Comparison of ENCODE assay signal across 30 cellular contexts in the genomic region with DNA sequence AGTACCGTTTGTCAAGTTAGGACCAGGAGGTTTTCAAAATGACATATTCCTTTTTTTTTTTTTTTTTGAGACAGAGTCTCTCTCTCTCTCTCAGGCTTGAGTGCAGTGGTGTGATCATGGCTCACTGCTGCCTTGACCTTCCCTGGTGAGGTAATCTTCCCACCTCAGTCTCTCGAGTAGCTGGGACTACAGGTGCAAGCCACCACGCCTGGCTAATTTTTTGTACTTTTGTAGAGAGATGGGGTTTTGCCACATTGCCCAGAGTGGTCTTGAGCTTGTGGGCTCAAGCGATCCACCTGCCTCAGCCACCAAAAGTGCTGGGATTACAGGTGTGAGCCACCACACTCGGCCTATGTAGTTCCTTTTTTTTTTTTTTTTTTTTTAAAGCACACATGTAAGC.
"Had no signal": no experiment of that assay in that cellular context is flagged by ENCODE, and none has a peak within 500 bp of the region (broad histone marks: within the 10 kb centered on the region; RNA-seq: fewer than 3 reads in every experiment).

No MANE protein-coding gene starts in this region.

- H3K4me1 Mint-ChIP-seq: activated CD4-positive, alpha-beta T cell treated with anti-CD3 and anti-CD28 coated beads, Interleukin-2, amount 10 ng/mL, durations not matched to agents 24 days and 14 days; activated naive CD4-positive, alpha-beta T cell treated with anti-CD3 and anti-CD28 coated beads, Interleukin-2, amount 50 U/mL, for 24 hours; activated naive CD8-positive, alpha-beta T cell treated with anti-CD3 and anti-CD28 coated beads, Interleukin-2, amount 10 ng/mL, durations not matched to agents 7 days and 5 days had no signal

- H3K27ac ChIP-seq: body of pancreas, RWPE1 had no signal

- H3K36me3 ChIP-seq: breast epithelium had no signal

- H3K27ac Mint-ChIP-seq: activated CD4-positive, alpha-beta T cell treated with anti-CD3 and anti-CD28 coated beads, Interleukin-2, amount 10 ng/mL, durations not matched to agents 24 days and 14 days; activated CD8-positive, alpha-beta T cell treated with anti-CD3 and anti-CD28 coated beads, Interleukin-2, amount 10 ng/mL, durations not matched to agents 7 days and 5 days; activated naive CD4-positive, alpha-beta T cell treated with anti-CD3 and anti-CD28 coated beads, Interleukin-2, amount 50 U/mL, for 24 hours; activated naive CD8-positive, alpha-beta T cell treated with anti-CD3 and anti-CD28 coated beads, Interleukin-2, amount 10 ng/mL, durations not matched to agents 7 days and 5 days; activated T-cell treated with anti-CD3 and anti-CD28 coated beads, Interleukin-2, amount 50 U/mL, for 24 hours; activated T-helper 2 cell treated with anti-CD3 and anti-CD28 coated beads, Interferon-gamma antibody, Interleukin-2, Interleukin-4, amounts not matched to agents 10 μg/mL and 5 μg/mL and 100 μg/mL, durations not matched to agents 14 hours and 24 hours and 36 hours had no signal

- H3K9me3 Mint-ChIP-seq: activated CD4-positive, alpha-beta T cell treated with anti-CD3 and anti-CD28 coated beads, Interleukin-2, amount 10 ng/mL, durations not matched to agents 24 days and 14 days; activated naive CD8-positive, alpha-beta T cell treated with anti-CD3 and anti-CD28 coated beads, Interleukin-2, amount 10 ng/mL, durations not matched to agents 7 days and 5 days; activated T-cell treated with anti-CD3 and anti-CD28 coated beads, Interleukin-2, amount 50 U/mL, for 24 hours had no signal

- H3K4me3 ChIP-seq: body of pancreas, breast epithelium had no signal

- H3K4me3 Mint-ChIP-seq: activated CD4-positive, alpha-beta T cell treated with anti-CD3 and anti-CD28 coated beads, Interleukin-2, amount 10 ng/mL, durations not matched to agents 24 days and 14 days; activated CD8-positive, alpha-beta T cell treated with anti-CD3 and anti-CD28 coated beads, Interleukin-2, amount 10 ng/mL, durations not matched to agents 7 days and 5 days; activated naive CD4-positive, alpha-beta T cell treated with anti-CD3 and anti-CD28 coated beads, Interleukin-2, amount 50 U/mL, for 24 hours; activated naive CD8-positive, alpha-beta T cell treated with anti-CD3 and anti-CD28 coated beads, Interleukin-2, amount 10 ng/mL, durations not matched to agents 7 days and 5 days; activated T-cell treated with anti-CD3 and anti-CD28 coated beads, Interleukin-2, amount 50 U/mL, for 24 hours had no signal

- H3K9me3 ChIP-seq: body of pancreas, breast epithelium had no signal

- DNase-seq: activated CD4-positive, alpha-beta T cell treated with anti-CD3 and anti-CD28 coated beads, Interleukin-2, amount 10 ng/mL, durations not matched to agents 24 days and 14 days; activated CD4-positive, alpha-beta T cell treated with anti-CD3 and anti-CD28 coated beads, Interleukin-2, amount 50 U/mL, for 48 hours; activated CD8-positive, alpha-beta T cell treated with anti-CD3 and anti-CD28 coated beads, Interleukin-2, amount 10 ng/mL, durations not matched to agents 7 days and 5 days; activated gamma-delta T cell; activated naive CD4-positive, alpha-beta T cell treated with Interleukin-2 at 50 U/mL for 16 hours; activated naive CD8-positive, alpha-beta T cell treated with anti-CD3 and anti-CD28 coated beads, Interleukin-2, amount 10 ng/mL, durations not matched to agents 7 days and 5 days; activated T-cell treated with anti-CD3 and anti-CD28 coated beads, Interleukin-2, amount 50 U/mL, for 24 hours; amygdala; body of pancreas; caudate nucleus; cerebellar nuclear complex; NCI-H1048; NCI-H1105 treated with DMSO at 0.1 percent for 48 hours; NCI-H1436; NCI-H1694; NCI-H1930; NCI-H2081 treated with DMSO at 0.1 percent for 48 hours; NCI-H226; NCI-H446 treated with DMSO at 0.1 percent for 48 hours; NCI-H524; PC-3; SIG-M5; SW 1271; T-helper 1 cell; T1000 had no signal

- ATAC-seq: activated CD8-positive, alpha-beta T cell treated with anti-CD3 and anti-CD28 coated beads, Interleukin-2, amount 10 ng/mL, durations not matched to agents 7 days and 5 days; body of pancreas; PC-3; Right ventricle myocardium inferior had no signal

- H3K27me3 ChIP-seq: body of pancreas, breast epithelium had no signal

- H3K36me3 Mint-ChIP-seq: activated naive CD8-positive, alpha-beta T cell treated with anti-CD3 and anti-CD28 coated beads, Interleukin-2, amount 10 ng/mL, durations not matched to agents 7 days and 5 days had no signal
